Comparison of ENCODE assay signal across 13 cellular contexts in genomic region chr12:123058471-123058870, GRCh38.
DNase-seq lines count a peak whose midpoint lies in the region; ATAC-seq and TF ChIP-seq lines count a peak whose summit lies in the region.
"Had no signal": no experiment of that assay in that cellular context is flagged by ENCODE, and none has a peak within 500 bp of the region (broad histone marks: within the 10 kb centered on the region; RNA-seq: fewer than 3 reads in every experiment).

No MANE protein-coding gene starts in this region.

- H3K9me3 Mint-ChIP-seq in immature natural killer cell (no peaks in the 10 kb centered on the region), GM23338 (no peaks in the 10 kb centered on the region)
- no peaks in the 10 kb centered on the region for H3K9me3 Mint-ChIP-seq in stimulated activated naive CD8-positive, alpha-beta T cell treated with anti-CD3 and anti-CD28 coated beads, Interleukin-15, amount 100 ng/mL, for 72 hours
- H3K9me3 Mint-ChIP-seq: activated CD4-positive, alpha-beta T cell treated with anti-CD3 and anti-CD28 coated beads, Interleukin-2, amount 10 ng/mL, durations not matched to agents 7 days and 5 days; activated T-helper 1 cell treated with anti-CD3 and anti-CD28 coated beads, Interleukin-12 subunit alpha, Interleukin-12 subunit beta, Interleukin-2, Interleukin-4 antibody, amounts not matched to agents 30 ng/mL and 10 ng/mL and 1 ng/mL, durations not matched to agents 14 hours and 24 hours and 36 hours; T-helper 1 cell treated with Interleukin-12 subunit alpha and Interleukin-12 subunit beta and Interleukin-4 antibody, amounts not matched to agents 30 μg/mL and 1 μg/mL, for 36 hours had no signal

- 0 out of 2 replicates have a peak, but pooled peaks cover 2% of the 10 kb centered on the region for H3K9me2 ChIP-seq in GM23338 (ENCODE audit: insufficient read depth)

- no peaks in the 10 kb centered on the region for H3K36me3 ChIP-seq in heart right ventricle
- no peaks in the 10 kb centered on the region for H3K36me3 ChIP-seq in colonic mucosa
- H3K36me3 ChIP-seq in GM23338 (ENCODE audit: insufficient read depth): no peaks in the 10 kb centered on the region

- WGBS in heart right ventricle, 2 donors: 87 to 90% methylated on average over 5 of the region's 5 CpGs

- H3K9me3 ChIP-seq in heart right ventricle: no peaks in the 10 kb centered on the region
- no peaks in the 10 kb centered on the region for H3K9me3 ChIP-seq in colonic mucosa

- H3K27me3 ChIP-seq in heart right ventricle (no peaks in the 10 kb centered on the region), colonic mucosa (no peaks in the 10 kb centered on the region), GM23338 (ENCODE audit: insufficient read depth) (no peaks in the 10 kb centered on the region)

- intact Hi-C loops in heart right ventricle (cut with DNase I): no loop called here
- intact Hi-C loops in left ventricle myocardium superior (cut with micrococcal nuclease): no loop called here
- intact Hi-C loops in colonic mucosa (cut with DNase I): no loop called here

- H3K36me3 Mint-ChIP-seq in immature natural killer cell (peaks cover 0 to 9% (median 7%) of the 10 kb centered on the region in 3 donors), GM23338 (ENCODE audit: low read depth) (no peaks in the 10 kb centered on the region)

- no peak for DNase-seq in heart right ventricle
- DNase-seq in left ventricle myocardium superior: no peak
- DNase-seq in NCI-H69 (lab: John Stamatoyannopoulos, UW): peak; percentile 91
- DNase-seq in immature natural killer cell: no peak
- no peak for DNase-seq in stimulated activated naive CD8-positive, alpha-beta T cell treated with anti-CD3 and anti-CD28 coated beads, Interleukin-15, amount 100 ng/mL, for 72 hours
- DNase-seq in KBM-7: no peak
- DNase-seq in colonic mucosa: no peak
- no peak for DNase-seq in GM23338 (ENCODE audit: low spot score)
- DNase-seq: activated CD4-positive, alpha-beta T cell treated with anti-CD3 and anti-CD28 coated beads, Interleukin-2, amount 10 ng/mL, durations not matched to agents 7 days and 5 days; PC-9 had no signal

- ATAC-seq in heart right ventricle: no peak
- ATAC-seq in left ventricle myocardium superior: no peak
- no peak for ATAC-seq in stimulated activated naive CD8-positive, alpha-beta T cell treated with anti-CD3 and anti-CD28 coated beads, Interleukin-15, amount 100 ng/mL, for 72 hours
- no peak for ATAC-seq in GM23338

- in situ Hi-C loops in KBM-7 (cut with MboI; ENCODE audit: low pct_unique_long_range_greater_than_20kb, low sequenced_read_pairs): no loop called here

- H3K79me2 ChIP-seq in GM23338 (replicated peaks; ENCODE audit: insufficient read depth): no peaks in the 10 kb centered on the region

- no peak overlapping the region for H3K4me2 ChIP-seq in GM23338
- H3K4me2 ChIP-seq: PC-9 had no signal

- H3K4me3 ChIP-seq in heart right ventricle (no peak overlapping the region), colonic mucosa (no peak overlapping the region), GM23338 (no peak overlapping the region)
- H3K4me3 ChIP-seq: PC-9, skin epidermis had no signal

- no peaks in the 10 kb centered on the region for H3F3A ChIP-seq in GM23338 (replicated peaks; ENCODE audit: low read depth)

- TF ChIP-seq CTCF in heart right ventricle (IDR thresholded peaks at IDR 0.05): no peak
- TF ChIP-seq CTCF in colonic mucosa (IDR thresholded peaks at IDR 0.05): no peak
- TF ChIP-seq CTCF in GM23338 (conservative IDR thresholded peaks at IDR 0.05; ENCODE audit: low read depth in 2 of 2): no peak

- H3K27me3 Mint-ChIP-seq in immature natural killer cell (ENCODE audit: low read depth in 3 of 3) (no peaks in the 10 kb centered on the region), GM23338 (ENCODE audit: insufficient read depth, low read depth, poor library complexity) (peaks cover 5% of the 10 kb centered on the region)
- no peaks in the 10 kb centered on the region for H3K27me3 Mint-ChIP-seq in stimulated activated naive CD8-positive, alpha-beta T cell treated with anti-CD3 and anti-CD28 coated beads, Interleukin-15, amount 100 ng/mL, for 72 hours
- H3K27me3 Mint-ChIP-seq: activated CD4-positive, alpha-beta T cell treated with anti-CD3 and anti-CD28 coated beads, Interleukin-2, amount 10 ng/mL, durations not matched to agents 7 days and 5 days had no signal

- no peak overlapping the region for H2AFZ ChIP-seq in GM23338
- H2AFZ ChIP-seq: PC-9 had no signal

- H3K4me1 Mint-ChIP-seq in immature natural killer cell (peaks cover 56 to 60% of the 10 kb centered on the region in 2 donors), GM23338 (no peaks in the 10 kb centered on the region)
- peaks cover 53% of the 10 kb centered on the region for H3K4me1 Mint-ChIP-seq in stimulated activated naive CD8-positive, alpha-beta T cell treated with anti-CD3 and anti-CD28 coated beads, Interleukin-15, amount 100 ng/mL, for 72 hours

- H3K4me3 Mint-ChIP-seq in immature natural killer cell (no peak overlapping the region), GM23338 (no peak overlapping the region)
- no peak overlapping the region for H3K4me3 Mint-ChIP-seq in stimulated activated naive CD8-positive, alpha-beta T cell treated with anti-CD3 and anti-CD28 coated beads, Interleukin-15, amount 100 ng/mL, for 72 hours
- H3K4me3 Mint-ChIP-seq: activated CD4-positive, alpha-beta T cell treated with anti-CD3 and anti-CD28 coated beads, Interleukin-2, amount 10 ng/mL, durations not matched to agents 7 days and 5 days; activated T-helper 1 cell treated with anti-CD3 and anti-CD28 coated beads, Interleukin-12 subunit alpha, Interleukin-12 subunit beta, Interleukin-2, Interleukin-4 antibody, amounts not matched to agents 30 ng/mL and 10 ng/mL and 1 ng/mL, durations not matched to agents 14 hours and 24 hours and 36 hours; T-helper 1 cell treated with Interleukin-12 subunit alpha and Interleukin-12 subunit beta and Interleukin-4 antibody, amounts not matched to agents 30 μg/mL and 1 μg/mL, for 36 hours had no signal

- H3K27ac ChIP-seq in heart right ventricle: peak overlapping the region; percentile 0 to 97 (median 72)
- H3K27ac ChIP-seq in colonic mucosa: no peak overlapping the region
- H3K27ac ChIP-seq in GM23338 (ENCODE audit: low read depth): no peak overlapping the region
- H3K27ac ChIP-seq: PC-9 had no signal

- H3K4me1 ChIP-seq in heart right ventricle (peaks cover 25 to 76% (median 67%) of the 10 kb centered on the region in 9 donors), colonic mucosa (peaks cover 9% of the 10 kb centered on the region), GM23338 (ENCODE audit: insufficient read depth) (no peaks in the 10 kb centered on the region)

- H4K20me1 ChIP-seq in GM23338 (replicated peaks; ENCODE audit: insufficient read depth): no peaks in the 10 kb centered on the region

- H3K27ac Mint-ChIP-seq in immature natural killer cell (peak overlapping the region in 5 of 6 donors; percentile 2 to 61 (median 39)), GM23338 (no peak overlapping the region; the same call in 1 of the 2 replicates)
- H3K27ac Mint-ChIP-seq in stimulated activated naive CD8-positive, alpha-beta T cell treated with anti-CD3 and anti-CD28 coated beads, Interleukin-15, amount 100 ng/mL, for 72 hours: peak overlapping the region in 1 of 2 donors; percentile 82
- H3K27ac Mint-ChIP-seq: activated CD4-positive, alpha-beta T cell treated with anti-CD3 and anti-CD28 coated beads, Interleukin-2, amount 10 ng/mL, durations not matched to agents 7 days and 5 days; activated T-helper 1 cell treated with anti-CD3 and anti-CD28 coated beads, Interleukin-12 subunit alpha, Interleukin-12 subunit beta, Interleukin-2, Interleukin-4 antibody, amounts not matched to agents 30 ng/mL and 10 ng/mL and 1 ng/mL, durations not matched to agents 14 hours and 24 hours and 36 hours; T-helper 1 cell treated with Interleukin-12 subunit alpha and Interleukin-12 subunit beta and Interleukin-4 antibody, amounts not matched to agents 30 μg/mL and 1 μg/mL, for 36 hours had no signal

- H3K9ac ChIP-seq in colonic mucosa (ENCODE audit: low read depth in 2 of 2, low read length in 2 of 2): no peak overlapping the region

TF ChIP-seq in GM23338, 12 proteins besides CTCF, POLR2A, EP300 and RAD21 (continues in another document):
- TF ChIP-seq EZH2 (IDR thresholded peaks at IDR 0.05; ENCODE audit: low read depth, unreplicated experiment): no peak

Comparison
In these comparisons a context has a peak if more than half of its experiments do, and no peak if none do; other contexts are left out.
1. H3K27ac ChIP-seq: peak in heart right ventricle (10 of 10); none in colonic mucosa (single experiment) and GM23338 (single experiment).